Comparison of ENCODE assay signal across 8 cellular contexts in genomic region chr14:21098134-21098891, GRCh38. TPM values are rescaled to one million over a fixed set of nuclear protein-coding genes. Genes with fewer than 3 reads are reported as not detected.
DNase-seq lines count a peak whose midpoint lies in the region; ATAC-seq, FAIRE-seq and TF ChIP-seq lines count a peak whose summit lies in the region.

Gene ZNF219, minus strand, starts transcription at chr14:21098655. Its CDS starts 5,064 bp downstream, at chr14:21093591.

- no peaks in the 10 kb centered on the region for H3K9me3 ChIP-seq in HepG2 (ENCODE audit: low read length)

- TF ChIP-seq CTCF in HepG2 (CRISPR knock-in tag; IDR thresholded peaks at IDR 0.05): no peak; the same call in 1 of the 2 replicates

- peaks cover 19% of the 10 kb centered on the region for H3K4me1 Mint-ChIP-seq in stimulated activated memory B cell treated with anti-CD40 and anti-IgM and Interleukin-4, amounts not matched to agents 10 μg/mL and 1 μg/mL and 100 μg/mL, for 72 hours

- no peak for TF ChIP-seq RAD21 in HepG2 (CRISPR knock-in tag; IDR thresholded peaks at IDR 0.05)

- ATAC-seq in HepG2 (peak; percentile 57), HG02870 (IDR thresholded peaks at IDR 0.05; ENCODE audit: unreplicated experiment) (no peak)
- ATAC-seq in stimulated activated memory B cell treated with anti-CD40 and anti-IgM and Interleukin-4, amounts not matched to agents 10 μg/mL and 1 μg/mL and 100 μg/mL, for 72 hours: peak; percentile 66

- H3K36me3 ChIP-seq in HepG2 (replicated peaks in 1 of 2; ENCODE audit: control insufficient read depth in 1 of 2, insufficient read depth in 2 of 2, low read length in 2 of 2): peaks cover 0 to 5% of the 10 kb centered on the region in 2 experiments; a peak in 4 of 5 replicates

- in situ Hi-C loops in KBM-7 (cut with MboI; ENCODE audit: low pct_unique_long_range_greater_than_20kb, low sequenced_read_pairs) (no loop called here), HepG2 (cut with HindIII; ENCODE audit: extremely low pct_ligation_motif_present, low pct_unique_long_range_greater_than_20kb) (no loop called here)

- no TSS peak for BruUV-seq in HepG2 (replicated peaks; lab: Mats Ljungman, UMichigan)

- peak within 1 kb of the TSS; percentile 77 for H3K9ac ChIP-seq in HepG2 (ENCODE audit: insufficient read depth, low read depth, low read length)

- WGBS in HepG2 (ENCODE audit: low lambda C conversion rate): 1% methylated on average over 39 of the region's 87 CpGs

- H3K36me3 Mint-ChIP-seq in stimulated activated memory B cell treated with anti-CD40 and anti-IgM and Interleukin-4, amounts not matched to agents 10 μg/mL and 1 μg/mL and 100 μg/mL, for 72 hours: no peaks in the 10 kb centered on the region

- peak within 1 kb of the TSS; percentile 68 for H3K27ac Mint-ChIP-seq in stimulated activated memory B cell treated with anti-CD40 and anti-IgM and Interleukin-4, amounts not matched to agents 10 μg/mL and 1 μg/mL and 100 μg/mL, for 72 hours

- DNase-seq in DMS 273 treated with DMSO at 0.1 percent for 48 hours (lab: John Stamatoyannopoulos, UW): peak; percentile 24
- peak; percentile 40 for DNase-seq in KBM-7
- peak; percentile 26 for DNase-seq in UCSD-AML1 (lab: John Stamatoyannopoulos, UW; ENCODE audit: unreplicated experiment)
- peak; percentile 33 for DNase-seq in effector CD4-positive, alpha-beta T cell
- DNase-seq in HepG2 (ENCODE audit: low spot score): peak; percentile 74
- no peak for DNase-seq in NCI-H2107 (lab: John Stamatoyannopoulos, UW)

- H2AFZ ChIP-seq in HepG2 (ENCODE audit: low read length): peak within 1 kb of the TSS; percentile 61

- no peaks in the 10 kb centered on the region for H3K9me3 Mint-ChIP-seq in stimulated activated memory B cell treated with anti-CD40 and anti-IgM and Interleukin-4, amounts not matched to agents 10 μg/mL and 1 μg/mL and 100 μg/mL, for 72 hours

- peak within 1 kb of the TSS; percentile 74 for H3K4me3 Mint-ChIP-seq in stimulated activated memory B cell treated with anti-CD40 and anti-IgM and Interleukin-4, amounts not matched to agents 10 μg/mL and 1 μg/mL and 100 μg/mL, for 72 hours

- H3K4me1 ChIP-seq in HepG2 (ENCODE audit: insufficient read depth, low read length): peaks cover 82% of the 10 kb centered on the region

- peak in 1 of 2 experiments; percentile 39; a peak in 1 of 4 replicates for TF ChIP-seq POLR2A in HepG2 (IDR thresholded peaks at IDR 0.05; ENCODE audit: insufficient read depth in 1 of 2, low read depth in 2 of 2, low read length in 2 of 2)

- peak within 1 kb of the TSS; percentile 70 for H3K27ac ChIP-seq in HepG2 (ENCODE audit: extremely low read length, insufficient read depth, low read length)

- H4K20me1 ChIP-seq in HepG2 (ENCODE audit: insufficient read depth, low read length): peaks cover 8% of the 10 kb centered on the region; the same call in 1 of the 2 replicates

- POLR2A ChIA-PET in HepG2 (lab: Yijun Ruan, JAX): interaction anchor here (1.0 to 7.8 kb wide), 16 partner anchors 6 to 485 kb away, joined by 3 to 91 read pairs (median 10); partner anchors contain the start of genes ARHGEF40, CHD8 and NDRG2

- peak within 1 kb of the TSS; percentile 94 for H3K4me2 ChIP-seq in HepG2 (ENCODE audit: low read depth, low read length)

- H3K4me3 ChIP-seq in HepG2 (replicated peaks in 1 of 3; ENCODE audit: insufficient read depth in 1 of 3, low read depth in 2 of 3, low read length in 3 of 3): peak within 1 kb of the TSS; percentile 67 to 85 (median 83)

- peaks cover 20% of the 10 kb centered on the region for H3K27me3 Mint-ChIP-seq in stimulated activated memory B cell treated with anti-CD40 and anti-IgM and Interleukin-4, amounts not matched to agents 10 μg/mL and 1 μg/mL and 100 μg/mL, for 72 hours

- TF ChIP-seq EP300 in HepG2 (IDR thresholded peaks at IDR 0.05; ENCODE audit: low read depth in 2 of 2, low read length in 2 of 2): no peak; a peak in 1 of 4 replicates
- no peak for TF ChIP-seq EP300 in HepG2 (CRISPR knock-in tag; IDR thresholded peaks at IDR 0.05; ENCODE audit: borderline replicate concordance)

- CTCF ChIA-PET in HepG2 (lab: Yijun Ruan, JAX; ENCODE audit: low intra/inter-chr PET ratio, low total read pairs): interaction anchor here (6.3 to 12.2 kb wide), 2 partner anchors 8 to 29 kb away, joined by 135 to 320 read pairs; partner anchors contain the start of gene ARHGEF40

- intact Hi-C loops in HepG2 (cut with micrococcal nuclease; ENCODE audit: unreplicated experiment): no loop called here

- peak; percentile 54 for FAIRE-seq in HepG2 (lab: Jason Lieb, UNC)

- H3K27me3 ChIP-seq in HepG2 (ENCODE audit: control insufficient read depth in 1 of 2, insufficient read depth in 2 of 2, low read length in 2 of 2): no peaks in the 10 kb centered on the region; a peak in 1 of 5 replicates

- peaks cover 41% of the 10 kb centered on the region for H3K79me2 ChIP-seq in HepG2 (ENCODE audit: insufficient read depth, low read length)

TF ChIP-seq in HepG2, 621 proteins besides CTCF, POLR2A, EP300 and RAD21 (continues in another document):
- TF ChIP-seq ASH2L (IDR thresholded peaks at IDR 0.05; ENCODE audit: insufficient read length, low read depth, low read length) (peak; percentile 60), POLR2AphosphoS5 (IDR thresholded peaks at IDR 0.05; ENCODE audit: low read depth, low read length) (peak; percentile 77), SCMH1 (CRISPR knock-in tag; IDR thresholded peaks at IDR 0.05; ENCODE audit: borderline replicate concordance) (no peak), GATAD1 (CRISPR knock-in tag; IDR thresholded peaks at IDR 0.05) (peak; percentile 14; the same call in 1 of the 2 replicates), ZNF713 (CRISPR knock-in tag; IDR thresholded peaks at IDR 0.05) (no peak), SRSF1 (optimal IDR thresholded peaks at IDR 0.05; ENCODE audit: low read depth, low read length) (no peak)

RNA-seq across cellular contexts. Expression of gene ZNF219, which starts in this region (rescaled TPM):
- 21.0 and 36.6 TPM in 2 replicates for total RNA-seq in HepG2 (2016; rRNA removed; fragmentation: Illumina TruSeq; extraction: Trizol)
- total RNA-seq in HepG2 (2016; cell fraction: cytosol; rRNA removed; fragmentation: Illumina TruSeq; extraction: Trizol; ENCODE audit: low read depth): 20.7 and 21.8 TPM in 2 replicates
- 19.3 and 35.8 TPM in 2 replicates for total RNA-seq in HepG2 (2016; cell fraction: insoluble cytoplasmic fraction; rRNA removed; fragmentation: Illumina TruSeq; extraction: Trizol)
- total RNA-seq in HepG2 (2016; cell fraction: membrane; rRNA removed; fragmentation: Illumina TruSeq; extraction: Trizol): 53.1 and 55.3 TPM in 2 replicates
- total RNA-seq in HepG2 (2016; cell fraction: nucleus; rRNA removed; fragmentation: Illumina TruSeq; extraction: Trizol): 26.4 and 33.6 TPM in 2 replicates
- 34.5 and 42.2 TPM in 2 replicates for polyA plus RNA-seq in HepG2 (2011; rRNA removed)
- 26.6 and 62.4 TPM in 2 replicates for polyA plus RNA-seq in HepG2 (2011; cell fraction: cytosol; rRNA removed)
- 171 and 203 TPM in 2 replicates for polyA plus RNA-seq in HepG2 (2011; cell fraction: nucleus; rRNA removed)
- 21.1 and 23.1 TPM in 2 replicates for polyA plus RNA-seq in HepG2 (2012)
- polyA plus RNA-seq in HepG2 (2016; cell fraction: cytosol; fragmentation: Illumina TruSeq; extraction: Trizol; ENCODE audit: low read depth): 37.9 and 42.6 TPM in 2 replicates
- polyA plus RNA-seq in HepG2 (2016; cell fraction: insoluble cytoplasmic fraction; fragmentation: Illumina TruSeq; extraction: Trizol; ENCODE audit: low read depth): 34.5 and 39.2 TPM in 2 replicates
- 72.9 and 82.3 TPM in 2 replicates for polyA plus RNA-seq in HepG2 (2016; cell fraction: membrane; fragmentation: Illumina TruSeq; extraction: Trizol; ENCODE audit: low read depth)
- polyA plus RNA-seq in HepG2 (2016; cell fraction: nucleus; fragmentation: Illumina TruSeq; extraction: Trizol; ENCODE audit: insufficient read depth, low read depth): 76.4 and 80.2 TPM in 2 replicates
- 41.2 and 86.7 TPM in 2 replicates for polyA minus RNA-seq in HepG2 (2011; rRNA and poly(A)+ RNA removed; ENCODE audit: low replicate concordance)
- polyA minus RNA-seq in HepG2 (2011; cell fraction: cytosol; rRNA and poly(A)+ RNA removed): 20.3 and 21.8 TPM in 2 replicates
- polyA minus RNA-seq in HepG2 (2011; cell fraction: nucleus; rRNA and poly(A)+ RNA removed): 61.3 and 63.0 TPM in 2 replicates
